In the genomic region with DNA sequence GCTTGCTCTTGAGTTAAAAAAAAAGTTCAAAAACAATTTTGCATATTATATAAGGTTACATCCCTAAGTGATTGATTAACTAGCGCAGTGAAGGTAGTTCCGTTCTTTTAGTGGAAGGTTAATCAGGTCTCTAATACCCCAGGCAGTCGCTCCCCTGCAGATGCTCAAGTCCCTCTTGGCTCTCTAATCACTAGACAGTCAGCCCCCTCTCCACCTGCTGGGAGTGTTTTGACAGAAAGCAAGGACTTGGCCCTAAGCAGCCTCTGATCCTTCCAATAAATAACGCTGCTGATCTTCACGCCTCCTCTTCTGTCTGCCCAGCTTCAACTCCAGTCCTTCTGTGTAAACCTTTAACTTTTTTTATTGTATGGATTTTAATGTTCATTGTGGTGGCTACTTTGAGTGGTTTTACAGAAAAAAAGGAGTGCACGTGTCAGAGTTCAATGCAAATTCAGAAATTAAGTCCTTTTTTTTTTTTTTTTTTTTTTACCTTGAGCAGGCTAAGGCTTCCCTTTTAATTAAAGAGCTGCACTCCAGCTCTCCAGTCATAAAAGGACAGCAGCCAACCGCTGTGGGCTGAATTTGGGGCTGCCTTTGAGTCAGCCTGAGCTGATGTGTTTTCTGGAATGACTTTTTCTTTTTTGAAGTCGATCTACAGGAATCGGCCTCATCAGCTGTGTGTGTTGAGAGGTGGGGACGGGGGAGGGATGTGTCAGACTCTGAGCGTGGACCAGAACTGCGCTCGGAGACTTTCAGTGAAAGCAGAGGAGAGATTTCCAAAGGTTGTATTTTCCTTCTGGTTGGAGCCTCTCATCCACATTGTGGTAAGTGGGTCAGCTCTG, we compare ENCODE assay signal across 14 cellular contexts. TPM values are rescaled to one million over a fixed set of nuclear protein-coding genes. Genes with fewer than 3 reads are reported as not detected.
DNase-seq lines count a peak whose midpoint lies in the region; ATAC-seq and TF ChIP-seq lines count a peak whose summit lies in the region.
"Had no signal": no experiment of that assay in that cellular context is flagged by ENCODE, and none has a peak within 500 bp of the region (broad histone marks: within the 10 kb centered on the region; RNA-seq: fewer than 3 reads in every experiment).

No MANE protein-coding gene starts in this region.

- no peaks in the 10 kb centered on the region for H3K36me3 Mint-ChIP-seq in activated CD4-positive, alpha-beta memory T cell treated with anti-CD3 and anti-CD28 coated beads, Interleukin-2, amount 10 ng/mL, durations not matched to agents 7 days and 5 days (ENCODE audit: low read depth)
- H3K36me3 Mint-ChIP-seq in type B pancreatic cell, result no peaks in the 10 kb centered on the region

- CTCF ChIA-PET in activated CD4-positive, alpha-beta memory T cell treated with anti-CD3 and anti-CD28 coated beads, Interleukin-2, amount 10 ng/mL, durations not matched to agents 7 days and 5 days (lab: Charles Lee), result interaction anchor here (0.6 to 1.0 kb wide), 2 partner anchors 9 to 301 kb away, joined by 3 to 5 read pairs; no protein-coding TSS in a partner anchor

- peaks cover 12% of the 10 kb centered on the region for H3K27me3 Mint-ChIP-seq in stimulated activated naive CD8-positive, alpha-beta T cell treated with anti-CD3 and anti-CD28 coated beads, Interleukin-15, amount 100 ng/mL, for 72 hours
- H3K27me3 Mint-ChIP-seq in activated CD4-positive, alpha-beta memory T cell treated with anti-CD3 and anti-CD28 coated beads, Interleukin-2, amount 10 ng/mL, durations not matched to agents 7 days and 5 days, result peaks cover 2% of the 10 kb centered on the region
- H3K27me3 Mint-ChIP-seq in type B pancreatic cell, result peaks cover 25% of the 10 kb centered on the region

- H3K9me3 Mint-ChIP-seq in stimulated activated naive CD8-positive, alpha-beta T cell treated with anti-CD3 and anti-CD28 coated beads, Interleukin-15, amount 100 ng/mL, for 72 hours, result no peaks in the 10 kb centered on the region
- H3K9me3 Mint-ChIP-seq in activated CD4-positive, alpha-beta memory T cell treated with anti-CD3 and anti-CD28 coated beads, Interleukin-2, amount 10 ng/mL, durations not matched to agents 7 days and 5 days, result no peaks in the 10 kb centered on the region
- H3K9me3 Mint-ChIP-seq in type B pancreatic cell, result no peaks in the 10 kb centered on the region

- H3K4me3 Mint-ChIP-seq in stimulated activated naive CD8-positive, alpha-beta T cell treated with anti-CD3 and anti-CD28 coated beads, Interleukin-15, amount 100 ng/mL, for 72 hours, result no peak overlapping the region
- H3K4me3 Mint-ChIP-seq in activated CD4-positive, alpha-beta memory T cell treated with anti-CD3 and anti-CD28 coated beads, Interleukin-2, amount 10 ng/mL, durations not matched to agents 7 days and 5 days, result no peak overlapping the region
- H3K4me3 Mint-ChIP-seq in type B pancreatic cell, result peak overlapping the region; percentile 39

- H3K4me1 Mint-ChIP-seq in stimulated activated naive CD8-positive, alpha-beta T cell treated with anti-CD3 and anti-CD28 coated beads, Interleukin-15, amount 100 ng/mL, for 72 hours, result no peaks in the 10 kb centered on the region
- no peaks in the 10 kb centered on the region for H3K4me1 Mint-ChIP-seq in activated CD4-positive, alpha-beta memory T cell treated with anti-CD3 and anti-CD28 coated beads, Interleukin-2, amount 10 ng/mL, durations not matched to agents 7 days and 5 days
- H3K4me1 Mint-ChIP-seq in type B pancreatic cell (ENCODE audit: unreplicated experiment), result peaks cover 8% of the 10 kb centered on the region

- DNase-seq in stimulated activated naive CD8-positive, alpha-beta T cell treated with anti-CD3 and anti-CD28 coated beads, Interleukin-15, Interleukin-2, amounts not matched to agents 100 U/mL and 50 U/mL, for 24 hours, result no peak
- DNase-seq in stimulated activated naive CD8-positive, alpha-beta T cell treated with anti-CD3 and anti-CD28 coated beads, Interleukin-15, amount 100 ng/mL, for 72 hours, result no peak
- peak; percentile 16 for DNase-seq in activated CD4-positive, alpha-beta memory T cell treated with anti-CD3 and anti-CD28 coated beads, Interleukin-2, amount 10 ng/mL, durations not matched to agents 7 days and 5 days
- DNase-seq in iris pigment epithelial cell (ENCODE audit: low read depth) (peak; percentile 18), type B pancreatic cell (ENCODE audit: extremely low spot score, unreplicated experiment) (no peak), NCI-H1048 (lab: John Stamatoyannopoulos, UW) (no peak), epidermal melanocyte (ENCODE audit: insufficient read length, low spot score) (no peak)
- DNase-seq: activated gamma-delta T cell, KBM-7, NCI-H1417 treated with DMSO at 0.1 percent for 48 hours, NCI-H526 treated with DMSO at 0.1 percent for 48 hours, tibial artery had no signal

- no peak for TF ChIP-seq CTCF in type B pancreatic cell (conservative IDR thresholded peaks at IDR 0.05)

- peak; percentile 9 for ATAC-seq in stimulated activated naive CD8-positive, alpha-beta T cell treated with anti-CD3 and anti-CD28 coated beads, Interleukin-15, Interleukin-2, amounts not matched to agents 100 U/mL and 50 U/mL, for 24 hours
- ATAC-seq in stimulated activated naive CD8-positive, alpha-beta T cell treated with anti-CD3 and anti-CD28 coated beads, Interleukin-15, amount 100 ng/mL, for 72 hours, result no peak
- no peak for ATAC-seq in HG03039 (IDR thresholded peaks at IDR 0.05; ENCODE audit: unreplicated experiment)

- POLR2A ChIA-PET in activated CD4-positive, alpha-beta memory T cell treated with anti-CD3 and anti-CD28 coated beads, Interleukin-2, amount 10 ng/mL, durations not matched to agents 7 days and 5 days (lab: Charles Lee), result no interaction called here

- no peak overlapping the region for H3K27ac Mint-ChIP-seq in stimulated activated naive CD8-positive, alpha-beta T cell treated with anti-CD3 and anti-CD28 coated beads, Interleukin-15, amount 100 ng/mL, for 72 hours
- H3K27ac Mint-ChIP-seq in activated CD4-positive, alpha-beta memory T cell treated with anti-CD3 and anti-CD28 coated beads, Interleukin-2, amount 10 ng/mL, durations not matched to agents 7 days and 5 days, result no peak overlapping the region
- H3K27ac Mint-ChIP-seq in type B pancreatic cell, result no peak overlapping the region

RNA-seq across cellular contexts. Expression of gene MYO16, which starts 33.8 kb away (rescaled TPM):
- total RNA-seq in activated CD4-positive, alpha-beta memory T cell treated with anti-CD3 and anti-CD28 coated beads, Interleukin-2, amount 10 ng/mL, durations not matched to agents 7 days and 5 days, result not detected
- total RNA-seq in type B pancreatic cell (ENCODE audit: low replicate concordance), result 1.0 and 1.5 TPM in 2 replicates
- total RNA-seq: RPMI7951 had no signal

Comparison
In these comparisons a context has a peak if more than half of its experiments do, and no peak if none do; other contexts are left out.
1. DNase-seq: peak in activated CD4-positive, alpha-beta memory T cell treated with anti-CD3 and anti-CD28 coated beads, Interleukin-2, amount 10 ng/mL, durations not matched to agents 7 days and 5 days (single experiment) and iris pigment epithelial cell (single experiment); none in stimulated activated naive CD8-positive, alpha-beta T cell treated with anti-CD3 and anti-CD28 coated beads, Interleukin-15, Interleukin-2, amounts not matched to agents 100 U/mL and 50 U/mL, for 24 hours (single experiment), stimulated activated naive CD8-positive, alpha-beta T cell treated with anti-CD3 and anti-CD28 coated beads, Interleukin-15, amount 100 ng/mL, for 72 hours (0 of 2), type B pancreatic cell (single experiment), NCI-H1048 (single experiment) and epidermal melanocyte (single experiment).